20 cellular contexts compared by ENCODE assay signal in the genomic region with DNA sequence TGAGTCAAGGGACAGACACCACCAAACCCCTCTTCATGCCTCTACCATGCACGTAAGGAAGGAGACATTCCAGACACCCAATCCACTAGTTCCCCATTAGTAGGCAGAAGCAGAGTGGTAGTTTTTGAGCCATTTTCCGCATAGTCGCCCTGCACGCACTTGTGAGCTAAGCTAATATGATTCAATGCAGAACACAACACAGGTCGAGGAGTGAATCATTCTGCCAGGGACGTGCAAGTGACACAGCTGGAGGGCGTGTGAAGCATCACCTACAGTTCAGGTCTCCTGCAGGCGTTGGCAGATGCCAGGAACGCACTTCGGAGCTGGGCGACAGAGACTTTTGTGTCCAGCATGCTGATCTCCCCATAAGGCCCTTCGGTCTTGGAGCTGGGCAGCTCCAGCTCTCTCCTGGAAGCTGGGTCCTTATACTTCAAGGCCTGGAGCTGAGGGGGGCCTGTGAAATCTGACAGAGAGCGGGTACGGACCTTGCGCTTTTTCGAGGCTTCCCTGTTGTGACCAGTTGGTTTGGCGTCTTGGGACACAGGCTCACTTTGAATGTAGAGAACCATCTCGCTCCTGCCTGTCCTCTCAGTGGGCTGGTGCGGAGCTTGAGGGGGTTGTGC.
DNase-seq lines count a peak whose midpoint lies in the region; ATAC-seq, FAIRE-seq and TF ChIP-seq lines count a peak whose summit lies in the region.
"Had no signal": no experiment of that assay in that cellular context is flagged by ENCODE, and none has a peak within 500 bp of the region (broad histone marks: within the 10 kb centered on the region; RNA-seq: fewer than 3 reads in every experiment).

No MANE protein-coding gene starts in this region.

- FAIRE-seq in H54 (lab: Jason Lieb, UNC): no peak
- FAIRE-seq: HepG2 had no signal

- DNase-seq in cardiac muscle cell (ENCODE audit: low read depth in 1 of 2, low spot score in 1 of 2) (no peak), left ventricle myocardium superior (no peak), neuronal stem cell (ENCODE audit: low spot score) (no peak), type B pancreatic cell (ENCODE audit: extremely low spot score, unreplicated experiment) (no peak), H54 (ENCODE audit: insufficient read length, low spot score) (no peak), nucleus accumbens (lab: John Stamatoyannopoulos, UW) (no peak)
- DNase-seq: DMS79 treated with DMSO at 0.1 percent for 48 hours, NCI-H1694 treated with DMSO at 0.1 percent for 48 hours, NCI-H2107, NCI-H510A, NCI-H774, OCI-M1, SHP77 treated with DMSO at 0.1 percent for 48 hours had no signal

- peak overlapping the region; percentile 23 for H3K23ac ChIP-seq in neuronal stem cell (ENCODE audit: low read depth, low read length, poor library complexity)

- H3K4me1 ChIP-seq in cardiac muscle cell (ENCODE audit: low read depth): peaks cover 28% of the 10 kb centered on the region
- peaks cover 11 to 60% (median 12%) of the 10 kb centered on the region in 3 donors for H3K4me1 ChIP-seq in gastroesophageal sphincter
- H3K4me1 ChIP-seq in neuronal stem cell (ENCODE audit: control insufficient read depth in 2 of 2, insufficient read depth in 1 of 2, low read depth in 1 of 2, low read length in 2 of 2): peaks cover 8 to 9% of the 10 kb centered on the region in 2 donors

- H2BK15ac ChIP-seq in neuronal stem cell (ENCODE audit: low read length): no peak overlapping the region

- 74 to 96% methylated on average over 6 to 8 of the region's 19 CpGs for WGBS in gastroesophageal sphincter (ENCODE audit: low coverage in 1 of 2), 2 donors
- no CpG with 5 or more reads among the region's 19 CpGs for WGBS in neuronal stem cell (ENCODE audit: extremely low coverage in 2 of 2, insufficient read length in 2 of 2, insufficient replicate concordance in 1 of 2), 2 donors

- no peaks in the 10 kb centered on the region for H3K27me3 ChIP-seq in cardiac muscle cell
- no peaks in the 10 kb centered on the region for H3K27me3 ChIP-seq in gastroesophageal sphincter
- no peaks in the 10 kb centered on the region for H3K27me3 ChIP-seq in neuronal stem cell (ENCODE audit: control insufficient read depth in 3 of 3, insufficient read depth in 3 of 3, low read depth in 1 of 3, low read length in 3 of 3)

- no peaks in the 10 kb centered on the region for H3K79me1 ChIP-seq in neuronal stem cell (ENCODE audit: low read depth, low read length)

- ATAC-seq in left ventricle myocardium superior (no peak), gastroesophageal sphincter (no peak), GM21786 (IDR thresholded peaks at IDR 0.05; ENCODE audit: unreplicated experiment) (no peak)
- ATAC-seq: HepG2 had no signal

- no peak overlapping the region for H3K4me3 ChIP-seq in cardiac muscle cell
- no peak overlapping the region for H3K4me3 ChIP-seq in gastroesophageal sphincter
- H3K4me3 ChIP-seq in neuronal stem cell (ENCODE audit: low read length in 2 of 2): no peak overlapping the region
- H3K4me3 ChIP-seq: HAP-1 had no signal

- H3K4ac ChIP-seq in neuronal stem cell (ENCODE audit: low read length): no peak overlapping the region

- H3K36me3 ChIP-seq in cardiac muscle cell (peaks cover 49% of the 10 kb centered on the region), gastroesophageal sphincter (peaks cover 0 to 58% of the 10 kb centered on the region in 2 donors), neuronal stem cell (replicated peaks in 1 of 2; ENCODE audit: control insufficient read depth in 2 of 2, insufficient read depth in 2 of 2, low read length in 2 of 2) (peaks cover 3 to 8% of the 10 kb centered on the region in 2 donors)
- H3K36me3 ChIP-seq: HAP-1 had no signal

- no peaks in the 10 kb centered on the region for H3K9me3 Mint-ChIP-seq in type B pancreatic cell

- H3K9me3 ChIP-seq in cardiac muscle cell (ENCODE audit: low read depth): no peaks in the 10 kb centered on the region
- no peaks in the 10 kb centered on the region for H3K9me3 ChIP-seq in gastroesophageal sphincter
- no peaks in the 10 kb centered on the region for H3K9me3 ChIP-seq in neuronal stem cell (replicated peaks in 1 of 2; ENCODE audit: control insufficient read depth in 2 of 2, insufficient read depth in 1 of 2, low read depth in 1 of 2, low read length in 2 of 2)
- H3K9me3 ChIP-seq: HAP-1 had no signal

- no peak overlapping the region for H2AFZ ChIP-seq in neuronal stem cell (ENCODE audit: low read length)

- H2AK5ac ChIP-seq in neuronal stem cell (ENCODE audit: low read depth, low read length): no peak overlapping the region

- H3K9ac ChIP-seq in neuronal stem cell (ENCODE audit: low read depth, low read length, poor library complexity): no peak overlapping the region
- H3K9ac ChIP-seq: KMS-11 had no signal

- peak overlapping the region; percentile 41 for H3K27ac Mint-ChIP-seq in type B pancreatic cell

- intact Hi-C loops in left ventricle myocardium superior (cut with micrococcal nuclease): no loop called here

- H3K4me2 ChIP-seq in neuronal stem cell (ENCODE audit: insufficient read depth, low read length, poor library complexity, severe bottlenecking): no peak overlapping the region
- H3K4me2 ChIP-seq: KMS-11 had no signal

- TF ChIP-seq CTCF in cardiac muscle cell (IDR thresholded peaks at IDR 0.05; ENCODE audit: low read depth, low read length): no peak
- TF ChIP-seq CTCF in gastroesophageal sphincter (IDR thresholded peaks at IDR 0.05): no peak
- TF ChIP-seq CTCF in type B pancreatic cell (conservative IDR thresholded peaks at IDR 0.05): no peak

- peaks cover 30% of the 10 kb centered on the region for H3K36me3 Mint-ChIP-seq in type B pancreatic cell

- H2BK120ac ChIP-seq in neuronal stem cell (ENCODE audit: low read depth, low read length): no peak overlapping the region

- no peak overlapping the region for H3K14ac ChIP-seq in neuronal stem cell (ENCODE audit: low read length)

- H4K91ac ChIP-seq in neuronal stem cell (ENCODE audit: low read depth, low read length, poor library complexity): no peak overlapping the region

- H3K18ac ChIP-seq in neuronal stem cell (ENCODE audit: low read length): no peak overlapping the region

- TF ChIP-seq POLR2A in gastroesophageal sphincter (IDR thresholded peaks at IDR 0.05): no peak
- no peak for TF ChIP-seq POLR2A in H54 (IDR thresholded peaks at IDR 0.05; ENCODE audit: low read depth, low read length)

- no peak overlapping the region for H3K4me3 Mint-ChIP-seq in type B pancreatic cell
- H3K4me3 Mint-ChIP-seq: CD14-positive monocyte had no signal

- no peak overlapping the region for H2BK12ac ChIP-seq in neuronal stem cell (ENCODE audit: low read length)

- H3K27me3 Mint-ChIP-seq in type B pancreatic cell: no peaks in the 10 kb centered on the region

- H3K27ac ChIP-seq in cardiac muscle cell (peak overlapping the region; percentile 0), gastroesophageal sphincter (peak overlapping the region in 3 of 4 donors; percentile 33 to 81 (median 77)), neuronal stem cell (replicated peaks; ENCODE audit: low read length) (peak overlapping the region; percentile 48)
- H3K27ac ChIP-seq: 22Rv1, KMS-11 had no signal

- TF ChIP-seq EP300 in gastroesophageal sphincter (IDR thresholded peaks at IDR 0.05): no peak

- no peak overlapping the region for H2BK5ac ChIP-seq in neuronal stem cell (ENCODE audit: low read length)

- peaks cover 26% of the 10 kb centered on the region for H3K4me1 Mint-ChIP-seq in type B pancreatic cell (ENCODE audit: unreplicated experiment)

- no peak overlapping the region for H4K8ac ChIP-seq in neuronal stem cell (ENCODE audit: low read depth, low read length)

Comparison
In these comparisons a context has a peak if more than half of its experiments do, and no peak if none do; other contexts are left out.
1. H3K27ac ChIP-seq: peak in every context shown above with its lines; median percentile 77 in gastroesophageal sphincter; 48 in neuronal stem cell; 0 in cardiac muscle cell.